ENCODE assay signal across 8 cellular contexts in genomic region chr7:151027728-151028130, GRCh38. TPM values are rescaled to one million over a fixed set of nuclear protein-coding genes. Genes with fewer than 3 reads are reported as not detected.
DNase-seq lines count a peak whose midpoint lies in the region; ATAC-seq, FAIRE-seq and TF ChIP-seq lines count a peak whose summit lies in the region.
"Not testable (repeated sequence)": the region's sequence is repeated elsewhere in the genome, so short reads cannot be mapped to it uniquely, and the experiment has no call there.

No MANE protein-coding gene starts in this region.

- H3K9ac ChIP-seq in ES-I3 (ENCODE audit: low read depth, low read length) = peak overlapping the region; percentile 80; the same call in 1 of the 2 replicates

- H3K4me3 Mint-ChIP-seq in activated naive CD8-positive, alpha-beta T cell treated with anti-CD3 and anti-CD28 coated beads for 36 hours = peak overlapping the region; percentile 94

- H3K9me3 ChIP-seq in ES-I3 (ENCODE audit: control insufficient read depth, insufficient read depth, low read length); Peyer's patch; left lung; pancreas; transverse colon: not testable (repeated sequence)

- not testable (repeated sequence) for TF ChIP-seq CTCF in Peyer's patch (IDR thresholded peaks at IDR 0.05); epithelial cell of esophagus (IDR thresholded peaks at IDR 0.05; ENCODE audit: insufficient read depth, low read depth, low read length, missing control alignments); left lung (IDR thresholded peaks at IDR 0.05); pancreas (IDR thresholded peaks at IDR 0.05); transverse colon (IDR thresholded peaks at IDR 0.05)

- not testable (repeated sequence) for H3K4me1 ChIP-seq in ES-I3 (ENCODE audit: insufficient read depth, low read length); Peyer's patch; pancreas
- H3K4me1 ChIP-seq in left lung (peaks cover 8 to 11% of the 10 kb centered on the region in 2 donors), transverse colon (peaks cover 0 to 19% (median 13%) of the 10 kb centered on the region in 4 donors)

- intact Hi-C loops in left lung (cut with DNase I); pancreas (cut with DNase I); transverse colon (cut with DNase I; ENCODE audit: low total_unique reads): not testable (repeated sequence)

- not testable (repeated sequence) for H3K36me3 ChIP-seq in ES-I3 (ENCODE audit: insufficient read depth, low read length); Peyer's patch; left lung; pancreas; transverse colon

- not testable (repeated sequence) for H3K27me3 ChIP-seq in Peyer's patch, left lung, pancreas, transverse colon

- WGBS in pancreas, 2 donors = 3 to 4% methylated on average over 16 of the region's 16 CpGs
- WGBS in transverse colon (ENCODE audit: low coverage in 1 of 2), 2 donors = 17 to 54% methylated on average over 5 to 16 of the region's 16 CpGs

- peak overlapping the region; percentile 62 to 94 (median 76) for H3K4me3 ChIP-seq in Peyer's patch
- H3K4me3 ChIP-seq in epithelial cell of esophagus (ENCODE audit: low read length) = peak overlapping the region; percentile 82
- H3K4me3 ChIP-seq in left lung = peak overlapping the region; percentile 65 to 75
- H3K4me3 ChIP-seq in pancreas = peak overlapping the region in 3 of 4 donors; percentile 62 to 93 (median 85)
- peak overlapping the region; percentile 21 to 86 (median 59) for H3K4me3 ChIP-seq in transverse colon

- TF ChIP-seq EP300 in transverse colon (IDR thresholded peaks at IDR 0.05; ENCODE audit: low read depth) = not testable (repeated sequence)

- H3K27me3 Mint-ChIP-seq in activated naive CD8-positive, alpha-beta T cell treated with anti-CD3 and anti-CD28 coated beads for 36 hours = not testable (repeated sequence)

- TF ChIP-seq POLR2A in Peyer's patch (IDR thresholded peaks at IDR 0.05) = not testable (repeated sequence)
- peak; percentile 3 for TF ChIP-seq POLR2A in transverse colon (IDR thresholded peaks at IDR 0.05)

- in situ Hi-C loops in transverse colon (cut with MboI; ENCODE audit: low pct_ligation_motif_present in 1 of 4, low pct_unique_long_range_greater_than_20kb in 1 of 4, low sequenced_read_pairs in 3 of 4) = not testable (repeated sequence)

- peak overlapping the region; percentile 90 for H3K27ac Mint-ChIP-seq in activated naive CD8-positive, alpha-beta T cell treated with anti-CD3 and anti-CD28 coated beads for 36 hours

- peak; percentile 1 for ATAC-seq in HG02759 (IDR thresholded peaks at IDR 0.05; ENCODE audit: unreplicated experiment)
- not testable (repeated sequence) for ATAC-seq in left lung, pancreas

- not testable (repeated sequence) for H3K36me3 Mint-ChIP-seq in activated naive CD8-positive, alpha-beta T cell treated with anti-CD3 and anti-CD28 coated beads for 36 hours

- H3K4me1 Mint-ChIP-seq in activated naive CD8-positive, alpha-beta T cell treated with anti-CD3 and anti-CD28 coated beads for 36 hours = peaks cover 20% of the 10 kb centered on the region

- DNase-seq in Peyer's patch; activated naive CD8-positive, alpha-beta T cell treated with anti-CD3 and anti-CD28 coated beads for 36 hours; epithelial cell of esophagus (ENCODE audit: low read depth); left lung; pancreas; transverse colon: not testable (repeated sequence)

- H3K27ac ChIP-seq in Peyer's patch = peak overlapping the region; percentile 76 to 92 (median 85)
- peak overlapping the region; percentile 81 to 89 for H3K27ac ChIP-seq in left lung
- peak overlapping the region; percentile 56 to 74 (median 62) for H3K27ac ChIP-seq in pancreas
- H3K27ac ChIP-seq in transverse colon = peak overlapping the region; percentile 76 to 93 (median 88)

- not testable (repeated sequence) for H3K9me3 Mint-ChIP-seq in activated naive CD8-positive, alpha-beta T cell treated with anti-CD3 and anti-CD28 coated beads for 36 hours

- not testable (repeated sequence) for FAIRE-seq in pancreas (lab: Jason Lieb, UNC)

RNA-seq across cellular contexts. Expression of gene ABCB8, which starts 0.5 kb away (rescaled TPM):
- 10 to 100 TPM; 23.1 to 79.7 (median 42.7) TPM for total RNA-seq in Peyer's patch
- 10 to 100 TPM; 34.3 to 37.6 TPM for total RNA-seq in activated naive CD8-positive, alpha-beta T cell treated with anti-CD3 and anti-CD28 coated beads for 36 hours
- 10 to 100 TPM; 47.5 to 52.1 TPM for total RNA-seq in left lung
- total RNA-seq in pancreas = 10 to 100 TPM in 3 of 6 donors, 1 to 10 TPM in 3; 6.1 to 18.5 (median 10.1) TPM
- 10 to 100 TPM; 23.6 to 29.0 TPM for polyA plus RNA-seq in pancreas
- total RNA-seq in transverse colon = 10 to 100 TPM; 33.3 to 76.4 (median 51.4) TPM

RNA-seq across cellular contexts. Expression of gene ATG9B, which starts 3.4 kb away (rescaled TPM):
- total RNA-seq in Peyer's patch = under 1 TPM in 2 of 4 donors, not detected in 2; 0.27 to 0.28 TPM
- total RNA-seq in activated naive CD8-positive, alpha-beta T cell treated with anti-CD3 and anti-CD28 coated beads for 36 hours = 10 to 100 TPM; 12.3 TPM
- total RNA-seq in left lung = under 1 TPM; 0.68 to 0.70 TPM
- under 1 TPM in 5 of 6 donors, not detected in 1; 0.06 to 0.46 (median 0.20) TPM for total RNA-seq in pancreas
- 1 to 10 TPM in 1 of 2 donors, under 1 TPM in 1; 0.72 to 1.5 TPM for polyA plus RNA-seq in pancreas
- total RNA-seq in transverse colon = 1 to 10 TPM in 1 of 4 donors, not detected in 3; 1.1 TPM

RNA-seq across cellular contexts. Expression of gene ASIC3, which starts 20.6 kb away (rescaled TPM):
- total RNA-seq in Peyer's patch = 10 to 100 TPM in 1 of 4 donors, 1 to 10 TPM in 3; 2.5 to 10.7 (median 5.0) TPM
- total RNA-seq in activated naive CD8-positive, alpha-beta T cell treated with anti-CD3 and anti-CD28 coated beads for 36 hours = 1 to 10 TPM; 2.7 to 3.2 TPM
- total RNA-seq in left lung = 1 to 10 TPM; 2.7 to 3.5 TPM
- 1 to 10 TPM in 1 of 6 donors, under 1 TPM in 5; 0.47 to 2.1 (median 0.71) TPM for total RNA-seq in pancreas
- 1 to 10 TPM; 7.0 to 8.7 TPM for polyA plus RNA-seq in pancreas
- 1 to 10 TPM; 2.6 to 4.3 (median 3.1) TPM for total RNA-seq in transverse colon

RNA-seq across cellular contexts. Expression of gene CDK5, which starts 30.0 kb away (rescaled TPM):
- total RNA-seq in Peyer's patch (10 to 100 TPM in 3 of 4 donors, 1 to 10 TPM in 1; 6.9 to 15.4 (median 13.8) TPM), left lung (10 to 100 TPM; 15.6 to 17.1 TPM), pancreas (1 to 10 TPM; 3.7 to 7.0 (median 4.8) TPM), transverse colon (10 to 100 TPM in 3 of 4 donors, 1 to 10 TPM in 1; 1.1 to 33.8 (median 10.7) TPM)
- 10 to 100 TPM; 13.3 to 16.0 TPM for total RNA-seq in activated naive CD8-positive, alpha-beta T cell treated with anti-CD3 and anti-CD28 coated beads for 36 hours
- 1 to 10 TPM; 4.6 to 7.8 TPM for polyA plus RNA-seq in pancreas

RNA-seq across cellular contexts. Expression of gene SLC4A2, which starts 31.7 kb away (rescaled TPM):
- 100 to 1,000 TPM; 101 to 143 (median 121) TPM for total RNA-seq in Peyer's patch
- 10 to 100 TPM; 66.5 to 69.1 TPM for total RNA-seq in activated naive CD8-positive, alpha-beta T cell treated with anti-CD3 and anti-CD28 coated beads for 36 hours
- 100 to 1,000 TPM; 191 to 205 TPM for total RNA-seq in left lung
- 100 to 1,000 TPM in 1 of 6 donors, 10 to 100 TPM in 5; 69.2 to 117 (median 85.5) TPM for total RNA-seq in pancreas
- polyA plus RNA-seq in pancreas = 100 to 1,000 TPM; 188 to 211 TPM
- 100 to 1,000 TPM in 2 of 4 donors, 10 to 100 TPM in 2; 61.7 to 464 (median 83.2) TPM for total RNA-seq in transverse colon

Comparison
In these comparisons a context has a peak if more than half of its experiments do, and no peak if none do; other contexts are left out.
1. RNA of gene ATG9B, which starts 3.4 kb away (total RNA-seq): 12.3 TPM in activated naive CD8-positive, alpha-beta T cell treated with anti-CD3 and anti-CD28 coated beads for 36 hours; 0.68 to 0.70 TPM in left lung, 0.27 to 0.28 TPM in Peyer's patch, 0.06 to 0.46 TPM in pancreas and 1.1 TPM in transverse colon; every median in the first group is over 4 times any median in the second.
2. Peak in every context shown above with its lines, with median percentiles within 50 percentile points of each other: H3K27ac ChIP-seq and H3K4me3 ChIP-seq.